In the genomic region with DNA sequence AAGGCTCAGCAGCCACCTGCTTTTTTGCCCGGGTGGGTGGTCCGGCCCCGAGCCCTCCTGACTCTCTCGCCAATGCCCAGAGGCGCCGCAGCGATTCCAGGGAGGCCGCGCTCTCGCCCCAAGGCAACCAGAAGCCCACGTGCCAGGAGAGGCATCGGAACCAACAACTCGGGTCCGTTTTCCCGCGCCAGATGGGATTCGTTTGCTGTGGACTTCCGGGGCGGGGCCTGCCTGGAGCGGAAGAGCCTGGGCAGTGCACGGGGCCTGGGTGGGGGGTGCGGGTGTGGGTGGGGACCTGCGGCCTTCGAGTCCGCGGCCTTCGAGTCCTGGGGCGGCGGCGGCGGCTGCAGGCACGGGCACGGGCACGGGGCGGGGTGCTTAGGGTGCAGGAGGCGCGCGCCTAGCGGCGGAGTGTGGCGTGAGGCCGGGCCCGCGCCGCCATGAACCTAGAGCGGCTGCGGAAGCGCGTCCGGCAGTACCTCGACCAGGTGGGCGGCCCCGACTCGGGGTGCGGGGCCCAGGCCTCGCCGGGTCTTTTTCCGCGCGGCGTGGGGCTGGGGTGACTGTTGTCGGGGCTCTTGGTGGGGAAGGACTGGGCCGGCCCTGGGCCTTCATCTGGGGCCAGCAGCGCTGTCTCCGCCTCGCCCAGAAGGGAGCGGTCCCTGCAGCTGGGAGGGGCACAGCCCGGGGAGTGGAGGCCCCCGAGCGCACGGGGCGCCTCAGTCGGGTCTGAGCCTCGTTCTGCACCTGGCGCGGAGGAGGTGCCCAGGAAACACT, we compare ENCODE assay signal across 8 cellular contexts.
DNase-seq lines count a peak whose midpoint lies in the region; ATAC-seq and TF ChIP-seq lines count a peak whose summit lies in the region.

A gene with protein sequence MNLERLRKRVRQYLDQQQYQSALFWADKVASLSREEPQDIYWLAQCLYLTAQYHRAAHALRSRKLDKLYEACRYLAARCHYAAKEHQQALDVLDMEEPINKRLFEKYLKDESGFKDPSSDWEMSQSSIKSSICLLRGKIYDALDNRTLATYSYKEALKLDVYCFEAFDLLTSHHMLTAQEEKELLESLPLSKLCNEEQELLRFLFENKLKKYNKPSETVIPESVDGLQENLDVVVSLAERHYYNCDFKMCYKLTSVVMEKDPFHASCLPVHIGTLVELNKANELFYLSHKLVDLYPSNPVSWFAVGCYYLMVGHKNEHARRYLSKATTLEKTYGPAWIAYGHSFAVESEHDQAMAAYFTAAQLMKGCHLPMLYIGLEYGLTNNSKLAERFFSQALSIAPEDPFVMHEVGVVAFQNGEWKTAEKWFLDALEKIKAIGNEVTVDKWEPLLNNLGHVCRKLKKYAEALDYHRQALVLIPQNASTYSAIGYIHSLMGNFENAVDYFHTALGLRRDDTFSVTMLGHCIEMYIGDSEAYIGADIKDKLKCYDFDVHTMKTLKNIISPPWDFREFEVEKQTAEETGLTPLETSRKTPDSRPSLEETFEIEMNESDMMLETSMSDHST (plus strand): TSS at position 253 of the 777 bp plus-strand sequence. CDS start 188 bp downstream, at position 441.

- TF ChIP-seq CTCF in LNCaP clone FGC (IDR thresholded peaks at IDR 0.05; ENCODE audit: control insufficient read depth, extremely low read depth, insufficient read depth) (no peak), fibroblast of pulmonary artery (IDR thresholded peaks at IDR 0.05; ENCODE audit: low read length, missing control alignments) (no peak), nephron (IDR thresholded peaks at IDR 0.05; ENCODE audit: unreplicated experiment in 3 of 3) (peak in 1 of 3 experiments; percentile 20)

- H3K27me3 Mint-ChIP-seq in nephron (ENCODE audit: low read depth), result peaks cover 28% of the 10 kb centered on the region

- no peaks in the 10 kb centered on the region for H3K9me3 Mint-ChIP-seq in nephron

- H3K4me3 ChIP-seq in LNCaP clone FGC (ENCODE audit: low read depth, low read length) (peak within 1 kb of the TSS; percentile 90), fibroblast of pulmonary artery (replicated peaks; ENCODE audit: low read depth, low read length) (peak within 1 kb of the TSS; percentile 84)

- DNase-seq in EL (peak; percentile 94), GOT3 (lab: John Stamatoyannopoulos, UW) (peak; percentile 60), LNCaP clone FGC (ENCODE audit: low read depth) (peak; percentile 73), fibroblast of pulmonary artery (ENCODE audit: low read depth) (peak; percentile 93)
- DNase-seq in activated T-helper 9 cell treated with anti-CD3 and anti-CD28 coated beads, Interleukin-2, amount 50 U/mL, for 16 hours (ENCODE audit: low read depth), result peak; percentile 87
- peak; percentile 92 for DNase-seq in stimulated activated naive CD8-positive, alpha-beta T cell treated with anti-CD3 and anti-CD28 coated beads, Interleukin-15, Interleukin-2, amounts not matched to agents 100 U/mL and 50 U/mL, for 24 hours

- peak; percentile 94 for ATAC-seq in stimulated activated naive CD8-positive, alpha-beta T cell treated with anti-CD3 and anti-CD28 coated beads, Interleukin-15, Interleukin-2, amounts not matched to agents 100 U/mL and 50 U/mL, for 24 hours

- peak within 1 kb of the TSS; percentile 89 to 98 (median 90) for H3K4me3 Mint-ChIP-seq in nephron

- H3K4me1 Mint-ChIP-seq in nephron, result peaks cover 20% of the 10 kb centered on the region

- peaks cover 21% of the 10 kb centered on the region for H3K36me3 Mint-ChIP-seq in nephron (ENCODE audit: low read depth)

- peak within 1 kb of the TSS; percentile 86 to 90 (median 89) for H3K27ac Mint-ChIP-seq in nephron

- TF ChIP-seq POLR2A in Raji (IDR thresholded peaks at IDR 0.05; ENCODE audit: insufficient read depth, low read depth, low read length), result peak; percentile 66

Comparison
In these comparisons a context has a peak if more than half of its experiments do, and no peak if none do; other contexts are left out.
1. Peak in every context shown above with its lines: DNase-seq, ATAC-seq and H3K4me3 ChIP-seq.